Comparison of ENCODE assay signal across 1 cellular context in the genomic region with DNA sequence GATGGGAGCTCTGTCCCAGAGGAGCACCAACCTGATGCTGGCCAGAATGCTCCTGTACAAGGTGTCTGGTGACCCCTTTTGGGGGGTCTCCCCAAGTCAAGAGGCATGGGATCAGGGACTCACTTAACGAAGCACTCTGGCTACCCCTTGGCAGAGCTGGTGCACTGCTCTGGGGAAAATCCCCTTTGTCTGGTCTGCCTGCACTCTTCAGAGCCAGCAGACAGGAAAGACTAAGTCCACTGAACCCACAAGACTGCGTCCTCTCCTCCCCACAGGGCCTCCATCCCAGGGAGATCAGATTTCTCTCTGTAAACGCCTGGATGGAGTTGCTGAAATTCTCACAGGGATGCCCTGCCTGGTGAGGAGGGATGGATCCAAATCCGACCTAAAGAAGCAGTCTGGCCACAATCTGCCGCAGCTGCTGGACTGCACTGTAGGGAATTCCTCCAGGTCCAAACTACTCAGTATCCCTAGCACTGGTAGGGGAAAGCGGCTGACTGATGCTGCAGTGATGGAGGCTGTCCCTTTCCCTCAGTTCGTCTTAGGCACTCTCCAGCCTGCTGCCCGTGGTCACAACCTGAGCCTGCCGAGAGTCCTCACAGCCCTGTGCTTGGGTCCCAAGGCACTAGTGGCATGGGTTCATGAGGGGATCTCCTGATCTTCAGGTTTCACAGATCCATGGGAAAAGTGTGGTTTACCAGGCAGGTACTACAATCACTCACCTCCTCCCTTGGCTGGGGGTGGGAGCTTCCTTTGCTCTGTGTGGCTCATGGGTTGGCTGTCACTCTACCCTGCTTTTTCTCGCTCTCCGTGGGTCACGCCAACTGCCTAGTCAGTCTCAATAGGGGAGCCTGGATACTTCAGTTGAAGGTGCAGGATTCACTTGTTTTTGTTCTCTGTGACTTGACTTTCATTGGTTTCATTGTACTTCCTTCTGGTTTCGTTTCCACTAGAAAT.
TF ChIP-seq lines count a peak whose summit lies in the region.

No MANE protein-coding gene starts in this region.

TF ChIP-seq in GM23338, 12 proteins besides CTCF, POLR2A, EP300 and RAD21 (continued from another document):
- TF ChIP-seq, protein P1, sequence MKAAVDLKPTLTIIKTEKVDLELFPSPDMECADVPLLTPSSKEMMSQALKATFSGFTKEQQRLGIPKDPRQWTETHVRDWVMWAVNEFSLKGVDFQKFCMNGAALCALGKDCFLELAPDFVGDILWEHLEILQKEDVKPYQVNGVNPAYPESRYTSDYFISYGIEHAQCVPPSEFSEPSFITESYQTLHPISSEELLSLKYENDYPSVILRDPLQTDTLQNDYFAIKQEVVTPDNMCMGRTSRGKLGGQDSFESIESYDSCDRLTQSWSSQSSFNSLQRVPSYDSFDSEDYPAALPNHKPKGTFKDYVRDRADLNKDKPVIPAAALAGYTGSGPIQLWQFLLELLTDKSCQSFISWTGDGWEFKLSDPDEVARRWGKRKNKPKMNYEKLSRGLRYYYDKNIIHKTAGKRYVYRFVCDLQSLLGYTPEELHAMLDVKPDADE (IDR thresholded peaks at IDR 0.05): no peak
